In genomic region chr9:65386699-65387098, GRCh38 we compare ENCODE assay signal across 8 cellular contexts.
DNase-seq lines count a peak whose midpoint lies in the region; ATAC-seq and TF ChIP-seq lines count a peak whose summit lies in the region.
"Not testable (repeated sequence)": the region's sequence is repeated elsewhere in the genome, so short reads cannot be mapped to it uniquely, and the experiment has no call there.

No MANE protein-coding gene starts in this region.

- DNase-seq in SK-N-MC (ENCODE audit: low read depth, low spot score) = peak; percentile 1
- peak; percentile 57 for DNase-seq in activated effector memory CD4-positive, alpha-beta T cell treated with Interleukin-2 at 50 U/mL for 16 hours
- not testable (repeated sequence) for DNase-seq in esophagus muscularis mucosa (ENCODE audit: extremely low spot score)
- DNase-seq in lung microvascular endothelial cell (ENCODE audit: low read depth in 2 of 2) = peak; percentile 39 to 74
- peak; percentile 95 for DNase-seq in spleen
- peak; percentile 73 to 91 for DNase-seq in upper lobe of left lung

- H3K36me3 ChIP-seq in SK-N-MC (ENCODE audit: insufficient read depth, low read length); esophagus muscularis mucosa; spleen; upper lobe of left lung: not testable (repeated sequence)

- TF ChIP-seq CTCF in esophagus muscularis mucosa (IDR thresholded peaks at IDR 0.05); spleen (IDR thresholded peaks at IDR 0.05 in 8 of 11, conservative IDR thresholded peaks at IDR 0.05 in 3 of 11); upper lobe of left lung (IDR thresholded peaks at IDR 0.05): not testable (repeated sequence)

- WGBS in esophagus muscularis mucosa = 69% methylated on average over 27 of the region's 28 CpGs
- WGBS in spleen, 5 donors = 53 to 75% (median 58%) methylated on average over 28 of the region's 28 CpGs
- WGBS in upper lobe of left lung, 2 donors = 55 to 69% methylated on average over 9 to 26 of the region's 28 CpGs

- not testable (repeated sequence) for H3K4me1 ChIP-seq in esophagus muscularis mucosa, spleen, upper lobe of left lung

- H3K27me3 ChIP-seq in esophagus muscularis mucosa = peaks cover 0 to 25% (median 0%) of the 10 kb centered on the region in 4 donors
- not testable (repeated sequence) for H3K27me3 ChIP-seq in spleen (replicated peaks in 1 of 7); upper lobe of left lung

- not testable (repeated sequence) for H3K4me3 ChIP-seq in SK-N-MC
- H3K4me3 ChIP-seq in esophagus muscularis mucosa = peak overlapping the region; percentile 41 to 60 (median 48)
- peak overlapping the region in 6 of 8 donors; percentile 17 to 58 (median 32) for H3K4me3 ChIP-seq in spleen
- H3K4me3 ChIP-seq in upper lobe of left lung = peak overlapping the region in 3 of 4 donors; percentile 30 to 48 (median 44)

- ATAC-seq in GM18505 (IDR thresholded peaks at IDR 0.05; ENCODE audit: unreplicated experiment) = peak; percentile 96
- peak; percentile 81 for ATAC-seq in HG03064 (IDR thresholded peaks at IDR 0.05; ENCODE audit: low read depth, unreplicated experiment)
- peak in 1 of 2 donors; percentile 66 for ATAC-seq in upper lobe of left lung (ENCODE audit: low FRiP score in 2 of 2)

- TF ChIP-seq POLR2A in GM18505 (IDR thresholded peaks at IDR 0.05; ENCODE audit: borderline replicate concordance, extremely low read depth, insufficient read depth, insufficient read length); esophagus muscularis mucosa (IDR thresholded peaks at IDR 0.05; ENCODE audit: low read depth); spleen (IDR thresholded peaks at IDR 0.05); upper lobe of left lung (IDR thresholded peaks at IDR 0.05): not testable (repeated sequence)

- H3K9me3 ChIP-seq in SK-N-MC (ENCODE audit: low read depth, low read length); esophagus muscularis mucosa: not testable (repeated sequence)
- H3K9me3 ChIP-seq in spleen = peaks cover 0 to 72% (median 37%) of the 10 kb centered on the region in 8 donors
- peaks cover 0 to 23% (median 3%) of the 10 kb centered on the region in 4 donors for H3K9me3 ChIP-seq in upper lobe of left lung

- not testable (repeated sequence) for TF ChIP-seq EP300 in esophagus muscularis mucosa (IDR thresholded peaks at IDR 0.05); upper lobe of left lung (IDR thresholded peaks at IDR 0.05)

- H3K9ac ChIP-seq in SK-N-MC (ENCODE audit: insufficient read length) = not testable (repeated sequence)

- not testable (repeated sequence) for H3K27ac ChIP-seq in SK-N-MC, upper lobe of left lung
- peak overlapping the region; percentile 41 to 72 (median 58) for H3K27ac ChIP-seq in esophagus muscularis mucosa (replicated peaks in 1 of 4)
- H3K27ac ChIP-seq in spleen = peak overlapping the region in 3 of 8 donors; percentile 51 to 67 (median 58)

- intact Hi-C loops in esophagus muscularis mucosa (cut with DNase I); spleen (cut with DNase I; ENCODE audit: low total_unique reads): not testable (repeated sequence)
